In genomic region chr7:92448185-92448747, GRCh38 we compare ENCODE assay signal across 8 cellular contexts.
DNase-seq lines count a peak whose midpoint lies in the region; ATAC-seq lines count a peak whose summit lies in the region.

No MANE protein-coding gene starts in this region.

- peak overlapping the region; percentile 93 to 99 (median 98) for H3K9ac ChIP-seq in BLaER1 treated with 17β-estradiol and CSF1 and Interleukin-3, amounts not matched to agents 10 nM and 100 nM
- peak overlapping the region; percentile 83 to 99 for H3K9ac ChIP-seq in mucosa of rectum (ENCODE audit: low read depth in 1 of 2, low read length in 2 of 2)

- peaks cover 0 to 11% (median 0%) of the 10 kb centered on the region in 11 experiments; a peak in 3 of 22 replicates for H4K20me1 ChIP-seq in BLaER1 treated with 17β-estradiol and CSF1 and Interleukin-3, amounts not matched to agents 10 nM and 100 nM

- H3K4me3 ChIP-seq in BLaER1 treated with 17β-estradiol and CSF1 and Interleukin-3, amounts not matched to agents 10 nM and 100 nM, result peak overlapping the region; percentile 85 to 98 (median 95)
- peak overlapping the region; percentile 82 to 87 for H3K4me3 ChIP-seq in mucosa of rectum (ENCODE audit: low read length in 2 of 2)

- ATAC-seq in GM18907 (IDR thresholded peaks at IDR 0.05; ENCODE audit: unreplicated experiment) (peak; percentile 51), HG03175 (IDR thresholded peaks at IDR 0.05; ENCODE audit: unreplicated experiment) (peak; percentile 40)

- H3K9me3 ChIP-seq in BLaER1 treated with 17β-estradiol and CSF1 and Interleukin-3, amounts not matched to agents 10 nM and 100 nM (replicated peaks in 1 of 11), result peaks cover 0 to 8% (median 2%) of the 10 kb centered on the region in 11 experiments; a peak in 15 of 22 replicates
- H3K9me3 ChIP-seq in mucosa of rectum (ENCODE audit: control insufficient read depth in 2 of 2, low read length in 2 of 2), result no peaks in the 10 kb centered on the region

- peak overlapping the region; percentile 92 to 99 (median 98) for H3K27ac ChIP-seq in BLaER1 treated with 17β-estradiol and CSF1 and Interleukin-3, amounts not matched to agents 10 nM and 100 nM
- H3K27ac ChIP-seq in mucosa of rectum (ENCODE audit: low read depth in 2 of 2, low read length in 2 of 2), result peak overlapping the region; percentile 94 to 97

- H3K36me3 ChIP-seq in BLaER1 treated with 17β-estradiol and CSF1 and Interleukin-3, amounts not matched to agents 10 nM and 100 nM, result peaks cover 34 to 40% (median 37%) of the 10 kb centered on the region in 11 experiments
- peaks cover 35 to 37% of the 10 kb centered on the region in 2 donors for H3K36me3 ChIP-seq in mucosa of rectum (ENCODE audit: control insufficient read depth in 2 of 2, insufficient read depth in 2 of 2, low read length in 2 of 2)

- H3K4me1 ChIP-seq in BLaER1 treated with 17β-estradiol and CSF1 and Interleukin-3, amounts not matched to agents 10 nM and 100 nM, result peaks cover 3 to 16% (median 11%) of the 10 kb centered on the region in 10 experiments; a peak in 17 of 20 replicates
- H3K4me1 ChIP-seq in mucosa of rectum (ENCODE audit: control insufficient read depth in 2 of 2, insufficient read depth in 2 of 2, low read length in 2 of 2), result peaks cover 0 to 10% of the 10 kb centered on the region in 2 donors

- H3K4me2 ChIP-seq in BLaER1 treated with 17β-estradiol and CSF1 and Interleukin-3, amounts not matched to agents 10 nM and 100 nM, result peak overlapping the region; percentile 64 to 92 (median 75)

- DNase-seq in NCI-H774 (lab: John Stamatoyannopoulos, UW) (peak; percentile 47), epidermal melanocyte (ENCODE audit: insufficient read length, low spot score) (peak; percentile 32)
- peak; percentile 9 to 24 for DNase-seq in activated CD8-positive, alpha-beta memory T cell treated with anti-CD3 and anti-CD28 coated beads for 4 hours (ENCODE audit: low read depth in 2 of 2)
- peak; percentile 55 for DNase-seq in stimulated activated naive CD4-positive, alpha-beta T cell treated with Interleukin-2 at 50 U/mL for 16 hours (lab: John Stamatoyannopoulos, UW)

- no peaks in the 10 kb centered on the region for H3K27me3 ChIP-seq in BLaER1 treated with 17β-estradiol and CSF1 and Interleukin-3, amounts not matched to agents 10 nM and 100 nM
- H3K27me3 ChIP-seq in mucosa of rectum (ENCODE audit: control insufficient read depth in 2 of 2, insufficient read depth in 2 of 2, low read length in 2 of 2), result no peaks in the 10 kb centered on the region

Comparison
In these comparisons a context has a peak if more than half of its experiments do, and no peak if none do; other contexts are left out.
1. Peak in every context shown above with its lines: DNase-seq, ATAC-seq, H3K4me3 ChIP-seq and H3K27ac ChIP-seq.